In the genomic region with DNA sequence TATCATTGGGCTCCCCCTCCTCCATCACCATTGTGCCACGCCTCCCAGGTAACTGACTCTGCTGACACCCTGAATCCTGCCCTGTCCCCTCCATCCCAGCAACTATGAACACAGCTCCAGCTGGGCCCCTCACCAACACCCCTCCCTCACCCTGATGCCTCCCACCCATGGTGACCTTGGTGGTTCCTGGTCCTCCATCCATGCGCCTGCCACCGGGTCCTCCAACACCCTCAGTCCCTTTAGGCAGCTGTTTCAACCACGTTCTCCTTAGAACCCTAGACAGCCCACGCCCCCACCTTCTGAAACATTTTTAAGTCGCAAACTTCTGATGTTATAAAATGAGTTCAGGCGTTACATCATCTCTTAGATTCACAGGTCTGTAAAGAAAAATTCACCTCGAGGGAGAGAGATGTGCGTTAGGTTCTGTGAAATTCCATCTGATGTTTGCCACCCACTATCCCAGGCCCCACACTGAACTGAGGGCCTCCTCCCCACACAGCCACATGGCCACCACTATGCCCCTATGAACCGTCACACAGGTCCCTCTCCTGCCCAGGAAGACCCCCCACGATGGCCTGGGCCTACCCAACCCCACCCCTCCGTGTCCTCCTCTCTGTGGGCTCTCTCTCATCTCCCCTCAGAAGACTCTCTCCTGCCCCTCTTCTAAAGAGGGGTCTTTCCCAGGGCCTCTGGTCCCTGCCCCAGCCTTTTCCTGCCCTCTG, we compare ENCODE assay signal across 21 cellular contexts. TPM values are rescaled to one million over a fixed set of nuclear protein-coding genes. Genes with fewer than 3 reads are reported as not detected.
DNase-seq lines count a peak whose midpoint lies in the region; ATAC-seq and TF ChIP-seq lines count a peak whose summit lies in the region.
"Had no signal": no experiment of that assay in that cellular context is flagged by ENCODE, and none has a peak within 500 bp of the region (broad histone marks: within the 10 kb centered on the region; RNA-seq: fewer than 3 reads in every experiment).

No MANE protein-coding gene starts in this region.

- no peak for TF ChIP-seq CTCF in activated CD8-positive, alpha-beta T cell treated with anti-CD3 and anti-CD28 coated beads for 36 hours (IDR thresholded peaks at IDR 0.05)
- no peak for TF ChIP-seq CTCF in spleen (IDR thresholded peaks at IDR 0.05 in 8 of 11, conservative IDR thresholded peaks at IDR 0.05 in 3 of 11)

- peaks cover 15% of the 10 kb centered on the region for H3K27me3 Mint-ChIP-seq in activated CD8-positive, alpha-beta T cell treated with anti-CD3 and anti-CD28 coated beads for 36 hours

- H3K36me3 ChIP-seq in spleen: no peaks in the 10 kb centered on the region
- H3K36me3 ChIP-seq: HAP-1, thoracic aorta had no signal

- H3K27ac Mint-ChIP-seq in activated naive CD4-positive, alpha-beta T cell treated with anti-CD3 and anti-CD28 coated beads, Interleukin-2, amount 50 U/mL, for 72 hours: peak overlapping the region; percentile 55 to 70
- peak overlapping the region; percentile 47 for H3K27ac Mint-ChIP-seq in activated CD8-positive, alpha-beta T cell treated with anti-CD3 and anti-CD28 coated beads for 36 hours
- H3K27ac Mint-ChIP-seq: activated CD8-positive, alpha-beta memory T cell treated with anti-CD3 and anti-CD28 coated beads, Interleukin-2, amount 10 ng/mL, durations not matched to agents 7 days and 5 days; dendritic cell treated with granulocyte-macrophage colony-stimulating factor and Interleukin-4, amounts not matched to agents 40 ng/mL and 50 ng/mL, for 4 days; memory B cell; stimulated activated memory B cell treated with anti-CD40 and anti-IgM and Interleukin-4, amounts not matched to agents 10 μg/mL and 1 μg/mL and 100 μg/mL, for 72 hours had no signal

- H3K4me3 Mint-ChIP-seq in activated CD8-positive, alpha-beta T cell treated with anti-CD3 and anti-CD28 coated beads for 36 hours: no peak overlapping the region
- H3K4me3 Mint-ChIP-seq: activated CD8-positive, alpha-beta memory T cell treated with anti-CD3 and anti-CD28 coated beads, Interleukin-2, amount 10 ng/mL, durations not matched to agents 7 days and 5 days; dendritic cell treated with granulocyte-macrophage colony-stimulating factor and Interleukin-4, amounts not matched to agents 40 ng/mL and 50 ng/mL, for 4 days; memory B cell; stimulated activated memory B cell treated with anti-CD40 and anti-IgM and Interleukin-4, amounts not matched to agents 10 μg/mL and 1 μg/mL and 100 μg/mL, for 72 hours had no signal

- no peaks in the 10 kb centered on the region for H3K9me3 Mint-ChIP-seq in activated naive CD4-positive, alpha-beta T cell treated with anti-CD3 and anti-CD28 coated beads, Interleukin-2, amount 50 U/mL, for 72 hours
- H3K9me3 Mint-ChIP-seq in activated CD8-positive, alpha-beta T cell treated with anti-CD3 and anti-CD28 coated beads for 36 hours: no peaks in the 10 kb centered on the region
- H3K9me3 Mint-ChIP-seq: dendritic cell treated with granulocyte-macrophage colony-stimulating factor and Interleukin-4, amounts not matched to agents 40 ng/mL and 50 ng/mL, for 4 days; memory B cell; stimulated activated memory B cell treated with anti-CD40 and anti-IgM and Interleukin-4, amounts not matched to agents 10 μg/mL and 1 μg/mL and 100 μg/mL, for 72 hours had no signal

- H3K9me3 ChIP-seq in spleen: no peaks in the 10 kb centered on the region
- H3K9me3 ChIP-seq: HAP-1, thoracic aorta had no signal

- peaks cover 2 to 54% (median 22%) of the 10 kb centered on the region in 6 donors for H3K4me1 ChIP-seq in spleen
- H3K4me1 ChIP-seq: HAP-1 had no signal

- H3K4me3 ChIP-seq in spleen: no peak overlapping the region
- H3K4me3 ChIP-seq: HAP-1, smooth muscle cell, thoracic aorta had no signal

- no peaks in the 10 kb centered on the region for H3K36me3 Mint-ChIP-seq in activated naive CD4-positive, alpha-beta T cell treated with anti-CD3 and anti-CD28 coated beads, Interleukin-2, amount 50 U/mL, for 72 hours
- no peaks in the 10 kb centered on the region for H3K36me3 Mint-ChIP-seq in activated CD8-positive, alpha-beta T cell treated with anti-CD3 and anti-CD28 coated beads for 36 hours (ENCODE audit: low read depth)
- H3K36me3 Mint-ChIP-seq: memory B cell; stimulated activated memory B cell treated with anti-CD40 and anti-IgM and Interleukin-4, amounts not matched to agents 10 μg/mL and 1 μg/mL and 100 μg/mL, for 72 hours had no signal

- H3K27me3 ChIP-seq in spleen (replicated peaks in 1 of 7): peaks cover 0 to 3% (median 0%) of the 10 kb centered on the region in 7 donors

- 81 to 90% (median 86%) methylated on average over 12 of the region's 12 CpGs for WGBS in spleen, 5 donors

- TF ChIP-seq POLR2A in spleen (IDR thresholded peaks at IDR 0.05): no peak

- peak overlapping the region; percentile 35 to 85 (median 80) for H3K27ac ChIP-seq in spleen
- H3K27ac ChIP-seq: C4-2B, thoracic aorta had no signal

- CTCF ChIA-PET in activated CD8-positive, alpha-beta T cell treated with anti-CD3 and anti-CD28 coated beads for 36 hours (lab: Charles Lee): no interaction called here

- intact Hi-C loops in activated CD8-positive, alpha-beta T cell treated with anti-CD3 and anti-CD28 coated beads for 36 hours (cut with micrococcal nuclease): loop anchor here (10.0 kb wide), 1 partner anchor 55 kb away; no protein-coding TSS in a partner anchor
- intact Hi-C loops in spleen (cut with DNase I; ENCODE audit: low total_unique reads): no loop called here

- no peak for ATAC-seq in activated naive CD4-positive, alpha-beta T cell treated with anti-CD3 and anti-CD28 coated beads, Interleukin-2, amount 50 U/mL, for 72 hours
- ATAC-seq in activated CD8-positive, alpha-beta T cell treated with anti-CD3 and anti-CD28 coated beads for 36 hours: no peak
- no peak for ATAC-seq in left lobe of liver
- no peak for ATAC-seq in HG03521 (IDR thresholded peaks at IDR 0.05; ENCODE audit: unreplicated experiment)
- ATAC-seq: activated CD8-positive, alpha-beta memory T cell treated with anti-CD3 and anti-CD28 coated beads, Interleukin-2, amount 10 ng/mL, durations not matched to agents 7 days and 5 days had no signal

- H3K4me1 Mint-ChIP-seq in activated CD8-positive, alpha-beta T cell treated with anti-CD3 and anti-CD28 coated beads for 36 hours (ENCODE audit: low read depth): peaks cover 25% of the 10 kb centered on the region
- H3K4me1 Mint-ChIP-seq: memory B cell; stimulated activated memory B cell treated with anti-CD40 and anti-IgM and Interleukin-4, amounts not matched to agents 10 μg/mL and 1 μg/mL and 100 μg/mL, for 72 hours had no signal

- POLR2A ChIA-PET in activated CD8-positive, alpha-beta T cell treated with anti-CD3 and anti-CD28 coated beads for 36 hours (lab: Charles Lee): no interaction called here

- no peak for DNase-seq in activated naive CD4-positive, alpha-beta T cell treated with anti-CD3 and anti-CD28 coated beads, Interleukin-2, amount 50 U/mL, for 72 hours (ENCODE audit: low spot score in 2 of 2)
- no peak for DNase-seq in activated naive CD4-positive, alpha-beta T cell (lab: John Stamatoyannopoulos, UW)
- DNase-seq in activated CD8-positive, alpha-beta T cell treated with anti-CD3 and anti-CD28 coated beads for 36 hours: no peak
- DNase-seq in left lobe of liver (ENCODE audit: low spot score): peak; percentile 14
- no peak for DNase-seq in spleen
- DNase-seq in NCI-H524 treated with DMSO at 0.1 percent for 48 hours (lab: John Stamatoyannopoulos, UW): no peak
- no peak for DNase-seq in SIG-M5 treated with dmso at 0.1 percent for 504 hours (lab: John Stamatoyannopoulos, UW; ENCODE audit: unreplicated experiment)
- DNase-seq: activated CD8-positive, alpha-beta memory T cell treated with anti-CD3 and anti-CD28 coated beads, Interleukin-2, amount 10 ng/mL, durations not matched to agents 7 days and 5 days; activated gamma-delta T cell; EL; NCI-H510A treated with DMSO at 0.1 percent for 48 hours; nucleus accumbens; SHP77 treated with DMSO at 0.1 percent for 48 hours had no signal

RNA-seq across cellular contexts. Expression of gene PCSK6, which starts 29.8 kb away (rescaled TPM):
- total RNA-seq in activated naive CD4-positive, alpha-beta T cell treated with anti-CD3 and anti-CD28 coated beads, Interleukin-2, amount 50 U/mL, for 72 hours: 1 to 10 TPM in 1 of 2 donors, under 1 TPM in 1; 0.61 to 2.1 TPM
- 1 to 10 TPM; 2.7 to 3.0 TPM for total RNA-seq in activated CD8-positive, alpha-beta T cell treated with anti-CD3 and anti-CD28 coated beads for 36 hours
- 180 TPM for total RNA-seq in left lobe of liver
- total RNA-seq in spleen: 100 to 1,000 TPM; 167 to 403 (median 304) TPM
- 10 to 100 TPM in 2 of 3 donors, 1 to 10 TPM in 1; 10.0 to 39.8 (median 21.7) TPM for polyA plus RNA-seq in spleen

Comparison
In these comparisons a context has a peak if more than half of its experiments do, and no peak if none do; other contexts are left out.
1. RNA of gene PCSK6, which starts 29.8 kb away (total RNA-seq): 167 to 403 TPM in spleen and 180 TPM in left lobe of liver (single experiment); 2.7 to 3.0 TPM in activated CD8-positive, alpha-beta T cell treated with anti-CD3 and anti-CD28 coated beads for 36 hours and 0.61 to 2.1 TPM in activated naive CD4-positive, alpha-beta T cell treated with anti-CD3 and anti-CD28 coated beads, Interleukin-2, amount 50 U/mL, for 72 hours; every median in the first group is over 10 times any median in the second.